10 cellular contexts compared by ENCODE assay signal in the genomic region with DNA sequence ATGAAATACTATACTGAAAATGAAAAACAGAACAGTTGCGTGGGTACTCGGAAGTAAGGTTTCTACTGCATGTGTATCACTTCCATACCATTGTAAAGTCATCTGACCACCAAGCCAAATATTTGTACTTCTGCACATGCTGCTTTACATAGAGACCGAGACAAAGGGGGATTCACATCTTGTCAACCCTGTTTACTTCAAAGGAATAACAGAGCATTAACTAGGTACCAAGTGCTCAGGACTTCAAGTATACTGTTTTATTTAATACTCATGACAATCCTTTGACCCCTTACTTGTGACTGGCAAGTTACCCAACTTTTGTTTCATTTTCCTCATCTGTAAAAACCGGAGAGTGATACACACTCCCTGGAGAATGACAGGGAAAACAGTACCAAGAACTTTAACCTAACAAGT. TPM values are rescaled to one million over a fixed set of nuclear protein-coding genes. Genes with fewer than 3 reads are reported as not detected.
DNase-seq lines count a peak whose midpoint lies in the region; ATAC-seq and TF ChIP-seq lines count a peak whose summit lies in the region.
"Had no signal": no experiment of that assay in that cellular context is flagged by ENCODE, and none has a peak within 500 bp of the region (broad histone marks: within the 10 kb centered on the region; RNA-seq: fewer than 3 reads in every experiment).

No MANE protein-coding gene starts in this region.

- H3K4me3 ChIP-seq in esophagus muscularis mucosa, result no peak overlapping the region
- H3K4me3 ChIP-seq: uterus had no signal

- intact Hi-C loops in esophagus muscularis mucosa (cut with DNase I), result no loop called here

- DNase-seq in activated T-cell treated with anti-CD3 and anti-CD28 coated beads, Interleukin-2, amount 50 U/mL, for 72 hours, result no peak
- no peak for DNase-seq in activated T-cell treated with anti-CD3 and anti-CD28 coated beads, Interleukin-2, amount 50 U/mL, for 48 hours
- DNase-seq in esophagus muscularis mucosa (ENCODE audit: extremely low spot score) (no peak), cerebellum (ENCODE audit: low spot score) (no peak), substantia nigra (lab: John Stamatoyannopoulos, UW) (no peak)
- DNase-seq in stimulated activated naive CD8-positive, alpha-beta T cell treated with anti-CD3 and anti-CD28 coated beads, Interleukin-15, amount 100 ng/mL, for 72 hours, result no peak
- no peak for DNase-seq in stimulated activated CD4-positive, alpha-beta T cell treated with anti-CD3 and anti-CD28 coated beads, Interleukin-12 subunit alpha, Interleukin-12 subunit beta, amount 100 ng/mL, for 4 hours
- DNase-seq: occipital lobe, uterus had no signal

- peaks cover 0 to 10% of the 10 kb centered on the region in 2 donors for H3K36me3 Mint-ChIP-seq in activated T-cell treated with anti-CD3 and anti-CD28 coated beads, Interleukin-2, amount 50 U/mL, for 72 hours (ENCODE audit: insufficient read depth in 2 of 2)
- H3K36me3 Mint-ChIP-seq in IgD-negative memory B cell, result no peaks in the 10 kb centered on the region

- H3K9me3 ChIP-seq in esophagus muscularis mucosa, result no peaks in the 10 kb centered on the region
- H3K9me3 ChIP-seq: uterus had no signal

- H3K27me3 Mint-ChIP-seq in activated T-cell treated with anti-CD3 and anti-CD28 coated beads, Interleukin-2, amount 50 U/mL, for 72 hours (ENCODE audit: low read depth), result no peaks in the 10 kb centered on the region
- no peaks in the 10 kb centered on the region for H3K27me3 Mint-ChIP-seq in IgD-negative memory B cell
- H3K27me3 Mint-ChIP-seq in stimulated activated naive CD8-positive, alpha-beta T cell treated with anti-CD3 and anti-CD28 coated beads, Interleukin-15, amount 100 ng/mL, for 72 hours, result no peaks in the 10 kb centered on the region

- H3K27ac Mint-ChIP-seq in activated T-cell treated with anti-CD3 and anti-CD28 coated beads, Interleukin-2, amount 50 U/mL, for 72 hours, result no peak overlapping the region
- H3K27ac Mint-ChIP-seq in IgD-negative memory B cell, result peak overlapping the region; percentile 17 to 74 (median 59)
- H3K27ac Mint-ChIP-seq in stimulated activated naive CD8-positive, alpha-beta T cell treated with anti-CD3 and anti-CD28 coated beads, Interleukin-15, amount 100 ng/mL, for 72 hours, result peak overlapping the region in 1 of 2 donors; percentile 35

- TF ChIP-seq POLR2A in esophagus muscularis mucosa (IDR thresholded peaks at IDR 0.05; ENCODE audit: low read depth), result no peak

- H3K27ac ChIP-seq in esophagus muscularis mucosa (replicated peaks in 1 of 4) (peak overlapping the region; percentile 15 to 58 (median 36)), substantia nigra (ENCODE audit: low read depth, low read length, poor library complexity, severe bottlenecking) (no peak overlapping the region)
- H3K27ac ChIP-seq: uterus had no signal

- ATAC-seq in activated T-cell treated with anti-CD3 and anti-CD28 coated beads, Interleukin-2, amount 50 U/mL, for 72 hours (replicated peaks in 1 of 2), result peak; percentile 71 to 85
- peak; percentile 94 for ATAC-seq in stimulated activated naive CD8-positive, alpha-beta T cell treated with anti-CD3 and anti-CD28 coated beads, Interleukin-15, amount 100 ng/mL, for 72 hours

- H3K27me3 ChIP-seq in esophagus muscularis mucosa, result no peaks in the 10 kb centered on the region
- H3K27me3 ChIP-seq: uterus had no signal

- TF ChIP-seq EP300 in esophagus muscularis mucosa (IDR thresholded peaks at IDR 0.05), result no peak

- H3K36me3 ChIP-seq in esophagus muscularis mucosa, result peaks cover 0 to 5% (median 2%) of the 10 kb centered on the region in 4 donors
- H3K36me3 ChIP-seq: uterus had no signal

- H3K9me3 Mint-ChIP-seq in activated T-cell treated with anti-CD3 and anti-CD28 coated beads, Interleukin-2, amount 50 U/mL, for 72 hours, result no peaks in the 10 kb centered on the region
- H3K9me3 Mint-ChIP-seq in IgD-negative memory B cell, result peaks cover 0 to 2% (median 0%) of the 10 kb centered on the region in 3 donors
- H3K9me3 Mint-ChIP-seq in stimulated activated naive CD8-positive, alpha-beta T cell treated with anti-CD3 and anti-CD28 coated beads, Interleukin-15, amount 100 ng/mL, for 72 hours, result no peaks in the 10 kb centered on the region

- H3K4me1 Mint-ChIP-seq in activated T-cell treated with anti-CD3 and anti-CD28 coated beads, Interleukin-2, amount 50 U/mL, for 72 hours (ENCODE audit: low read depth), result peaks cover 91% of the 10 kb centered on the region
- peaks cover 59 to 71% (median 68%) of the 10 kb centered on the region in 3 donors for H3K4me1 Mint-ChIP-seq in IgD-negative memory B cell
- peaks cover 85% of the 10 kb centered on the region for H3K4me1 Mint-ChIP-seq in stimulated activated naive CD8-positive, alpha-beta T cell treated with anti-CD3 and anti-CD28 coated beads, Interleukin-15, amount 100 ng/mL, for 72 hours

- TF ChIP-seq CTCF in esophagus muscularis mucosa (IDR thresholded peaks at IDR 0.05), result no peak

- WGBS in esophagus muscularis mucosa, result 22% methylated on average over 4 of the region's 4 CpGs

- H3K4me1 ChIP-seq in esophagus muscularis mucosa, result peaks cover 67 to 97% (median 97%) of the 10 kb centered on the region in 4 donors

- peak overlapping the region; percentile 16 to 47 for H3K4me3 Mint-ChIP-seq in activated T-cell treated with anti-CD3 and anti-CD28 coated beads, Interleukin-2, amount 50 U/mL, for 72 hours
- H3K4me3 Mint-ChIP-seq in IgD-negative memory B cell, result peak overlapping the region in 3 of 4 donors; percentile 0 to 68 (median 12)
- peak overlapping the region in 1 of 2 donors; percentile 32 for H3K4me3 Mint-ChIP-seq in stimulated activated naive CD8-positive, alpha-beta T cell treated with anti-CD3 and anti-CD28 coated beads, Interleukin-15, amount 100 ng/mL, for 72 hours

RNA-seq across cellular contexts. Expression of a gene that starts 9.9 kb away (rescaled TPM):
- 100 to 1,000 TPM; 107 to 154 TPM for total RNA-seq in activated T-cell treated with anti-CD3 and anti-CD28 coated beads, Interleukin-2, amount 50 U/mL, for 72 hours
- polyA plus RNA-seq in IgD-negative memory B cell, result 41.2 TPM
- total RNA-seq in esophagus muscularis mucosa (10 to 100 TPM; 44.9 to 87.2 (median 63.5) TPM), cerebellum (59.7 TPM)
